In genomic region chr17:62017912-62018311, GRCh38 we compare ENCODE assay signal across 25 cellular contexts. TPM values are rescaled to one million over a fixed set of nuclear protein-coding genes. Genes with fewer than 3 reads are reported as not detected.
DNase-seq lines count a peak whose midpoint lies in the region; ATAC-seq, FAIRE-seq and TF ChIP-seq lines count a peak whose summit lies in the region.
"Had no signal": no experiment of that assay in that cellular context is flagged by ENCODE, and none has a peak within 500 bp of the region (broad histone marks: within the 10 kb centered on the region; RNA-seq: fewer than 3 reads in every experiment).

No MANE protein-coding gene starts in this region.

- H3K27me3 ChIP-seq in PC-3 (ENCODE audit: low read length): no peaks in the 10 kb centered on the region
- H3K27me3 ChIP-seq in endothelial cell of umbilical vein (ENCODE audit: control insufficient read depth in 2 of 2, insufficient read depth in 2 of 2, low read length in 2 of 2): no peaks in the 10 kb centered on the region
- H3K27me3 ChIP-seq: colonic mucosa had no signal

- H3F3A ChIP-seq in PC-3 (ENCODE audit: low read length, unreplicated experiment): no peaks in the 10 kb centered on the region

- H3K9me3 ChIP-seq in PC-3 (ENCODE audit: low read length) (no peaks in the 10 kb centered on the region), endothelial cell of umbilical vein (replicated peaks; ENCODE audit: control insufficient read depth, insufficient read depth, low read length) (no peaks in the 10 kb centered on the region), T-helper 17 cell (ENCODE audit: control insufficient read depth, low read length, poor library complexity, severe bottlenecking) (no peaks in the 10 kb centered on the region)
- H3K9me3 ChIP-seq: colonic mucosa, lower lobe of right lung, psoas muscle had no signal

- dilution Hi-C loops in endothelial cell of umbilical vein (cut with MboI; ENCODE audit: extremely low pct_ligation_motif_present, low sequenced_read_pairs): no loop called here

- H3K27ac ChIP-seq in PC-3 (ENCODE audit: low read length) (no peak overlapping the region), endothelial cell of umbilical vein (ENCODE audit: insufficient read depth, low read depth, low read length) (peak overlapping the region; percentile 55)
- H3K27ac ChIP-seq: colonic mucosa, lower lobe of right lung, psoas muscle had no signal

- H3K4me2 ChIP-seq in PC-3 (ENCODE audit: low read length) (no peak overlapping the region), endothelial cell of umbilical vein (ENCODE audit: insufficient read depth, low read length) (no peak overlapping the region)

- H3K4me3 Mint-ChIP-seq in mesothelial cell of epicardium: no peak overlapping the region
- H3K4me3 Mint-ChIP-seq in immature natural killer cell: no peak overlapping the region
- no peak overlapping the region for H3K4me3 Mint-ChIP-seq in T-helper 17 cell
- H3K4me3 Mint-ChIP-seq: activated naive CD4-positive, alpha-beta T cell treated with anti-CD3 and anti-CD28 coated beads for 36 hours; activated T-cell treated with anti-CD3 and anti-CD28 coated beads, Interleukin-2, amount 50 U/mL, for 4 hours; CD8-positive, alpha-beta memory T cell had no signal

- no peaks in the 10 kb centered on the region for H3K4me1 Mint-ChIP-seq in mesothelial cell of epicardium
- H3K4me1 Mint-ChIP-seq in immature natural killer cell: peaks cover 2 to 25% of the 10 kb centered on the region in 2 donors
- H3K4me1 Mint-ChIP-seq in T-helper 17 cell: peaks cover 6% of the 10 kb centered on the region

- H3K36me3 ChIP-seq in PC-3 (ENCODE audit: low read depth, low read length) (peaks cover 45% of the 10 kb centered on the region), endothelial cell of umbilical vein (ENCODE audit: control insufficient read depth in 2 of 2, extremely low read depth in 1 of 2, insufficient read depth in 2 of 2, low read length in 2 of 2) (no peaks in the 10 kb centered on the region)
- H3K36me3 ChIP-seq: colonic mucosa had no signal

- H3K9me2 ChIP-seq in PC-3 (replicated peaks; ENCODE audit: low read length): no peaks in the 10 kb centered on the region

- POLR2A ChIA-PET in PC-3 (lab: Charles Lee; ENCODE audit: unreplicated experiment): interaction anchor here (0.5 kb wide), 1 partner anchor 158 kb away, joined by 7 read pairs; no protein-coding TSS in a partner anchor
- POLR2A ChIA-PET in endothelial cell of umbilical vein (lab: Charles Lee): no interaction called here

- no peaks in the 10 kb centered on the region for H3K27me3 Mint-ChIP-seq in mesothelial cell of epicardium (ENCODE audit: low read depth)
- H3K27me3 Mint-ChIP-seq in immature natural killer cell (ENCODE audit: low read depth in 3 of 3): no peaks in the 10 kb centered on the region
- H3K27me3 Mint-ChIP-seq in T-helper 17 cell: no peaks in the 10 kb centered on the region
- H3K27me3 Mint-ChIP-seq: CD8-positive, alpha-beta memory T cell had no signal

- FAIRE-seq in endothelial cell of umbilical vein (lab: Jason Lieb, UNC): peak; percentile 57

- H3K9ac ChIP-seq in PC-3 (ENCODE audit: low read length): no peak overlapping the region
- peak overlapping the region; percentile 4 for H3K9ac ChIP-seq in endothelial cell of umbilical vein (replicated peaks; ENCODE audit: extremely low read depth, insufficient read depth, low read length)

- H3K9me3 Mint-ChIP-seq in mesothelial cell of epicardium (peaks cover 11% of the 10 kb centered on the region), immature natural killer cell (no peaks in the 10 kb centered on the region)
- H3K9me3 Mint-ChIP-seq: activated naive CD4-positive, alpha-beta T cell treated with anti-CD3 and anti-CD28 coated beads for 36 hours; activated T-cell treated with anti-CD3 and anti-CD28 coated beads, Interleukin-2, amount 50 U/mL, for 4 hours; CD8-positive, alpha-beta memory T cell had no signal

- H2AFZ ChIP-seq in PC-3 (ENCODE audit: low read length): no peak overlapping the region
- no peak overlapping the region for H2AFZ ChIP-seq in endothelial cell of umbilical vein (ENCODE audit: low read depth, low read length)

- H3K79me2 ChIP-seq in PC-3 (ENCODE audit: low read length) (peaks cover 22% of the 10 kb centered on the region; the same call in 1 of the 2 replicates), endothelial cell of umbilical vein (ENCODE audit: control insufficient read depth, insufficient read depth, low read length) (peaks cover 9% of the 10 kb centered on the region)

- BruUV-seq in PC-3 (replicated peaks; lab: Mats Ljungman, UMichigan): no TSS peak
- BruUV-seq in endothelial cell of umbilical vein (replicated peaks; lab: Mats Ljungman, UMichigan): no TSS peak

- intact Hi-C loops in PC-3 (cut with micrococcal nuclease): no loop called here
- intact Hi-C loops in endothelial cell of umbilical vein (cut with micrococcal nuclease): no loop called here

- H4K20me1 ChIP-seq in PC-3 (ENCODE audit: low read length) (peaks cover 3% of the 10 kb centered on the region; the same call in 1 of the 2 replicates), endothelial cell of umbilical vein (replicated peaks; ENCODE audit: control insufficient read depth, extremely low read depth, insufficient read depth, low read length) (peaks cover 4% of the 10 kb centered on the region)

- TF ChIP-seq CTCF in PC-3 (conservative IDR thresholded peaks at IDR 0.05; ENCODE audit: low read depth, low read length) (no peak), endothelial cell of umbilical vein (IDR thresholded peaks at IDR 0.05; ENCODE audit: extremely low read depth in 1 of 2, insufficient read depth in 1 of 2, low read depth in 1 of 2, low read length in 2 of 2) (no peak), mesothelial cell of epicardium (IDR thresholded peaks at IDR 0.05; ENCODE audit: unreplicated experiment) (no peak)

- H3K4me1 ChIP-seq in PC-3 (ENCODE audit: insufficient read depth, low read length): no peaks in the 10 kb centered on the region
- peaks cover 6% of the 10 kb centered on the region for H3K4me1 ChIP-seq in endothelial cell of umbilical vein (ENCODE audit: control insufficient read depth, extremely low read depth, insufficient read depth, low read length)
- H3K4me1 ChIP-seq: colonic mucosa, lower lobe of right lung, psoas muscle had no signal

- H3K27ac Mint-ChIP-seq in mesothelial cell of epicardium: peak overlapping the region; percentile 47
- H3K27ac Mint-ChIP-seq in immature natural killer cell: peak overlapping the region in 1 of 6 donors; percentile 22
- no peak overlapping the region for H3K27ac Mint-ChIP-seq in T-helper 17 cell
- H3K27ac Mint-ChIP-seq: activated naive CD4-positive, alpha-beta T cell treated with anti-CD3 and anti-CD28 coated beads for 36 hours had no signal

- no peaks in the 10 kb centered on the region for H3K9me1 ChIP-seq in endothelial cell of umbilical vein (replicated peaks; ENCODE audit: control insufficient read depth, extremely low read depth, insufficient read depth, low read length)

- ATAC-seq in PC-3 (peak; percentile 49), GM21367 (IDR thresholded peaks at IDR 0.05; ENCODE audit: unreplicated experiment) (no peak), T-helper 17 cell (no peak)
- ATAC-seq: activated T-cell treated with anti-CD3 and anti-CD28 coated beads, Interleukin-2, amount 50 U/mL, for 4 hours; lower lobe of right lung had no signal

- no peak overlapping the region for H3K4me3 ChIP-seq in PC-3 (ENCODE audit: low read length)
- H3K4me3 ChIP-seq in endothelial cell of umbilical vein (replicated peaks in 1 of 3; ENCODE audit: insufficient read depth in 1 of 3, low read depth in 1 of 3, low read length in 3 of 3): no peak overlapping the region
- H3K4me3 ChIP-seq: colonic mucosa, lower lobe of right lung, psoas muscle had no signal

- DNase-seq in ELR (ENCODE audit: low read depth) (peak; percentile 53), PC-3 (peak; percentile 34), endothelial cell of umbilical vein (ENCODE audit: low read depth, low spot score) (peak; percentile 42), mesothelial cell of epicardium (ENCODE audit: low spot score in 2 of 2, unreplicated experiment in 2 of 2) (no peak), immature natural killer cell (no peak), T-helper 17 cell (no peak), cerebellar cortex (ENCODE audit: low spot score) (no peak)
- DNase-seq: activated CD8-positive, alpha-beta memory T cell treated with anti-CD3 and anti-CD28 coated beads for 24 hours; activated naive CD4-positive, alpha-beta T cell treated with anti-CD3 and anti-CD28 coated beads for 36 hours; activated T-cell treated with anti-CD3 and anti-CD28 coated beads, Interleukin-2, amount 50 U/mL, for 4 hours; anterior cingulate cortex; CD8-positive, alpha-beta memory T cell; colonic mucosa; DMS153; foreskin melanocyte; GF-D8; hippocampal formation; islet precursor cell; KG1; lower lobe of right lung; NCI-H1694 treated with DMSO at 0.1 percent for 48 hours; NCI-H774; psoas muscle; Right ventricle myocardium superior had no signal

- TF ChIP-seq POLR2A in endothelial cell of umbilical vein (IDR thresholded peaks at IDR 0.05; ENCODE audit: low read depth, low read length): no peak

- H3K36me3 Mint-ChIP-seq in mesothelial cell of epicardium (peaks cover 50% of the 10 kb centered on the region), immature natural killer cell (peaks cover 4 to 23% (median 7%) of the 10 kb centered on the region in 3 donors), T-helper 17 cell (ENCODE audit: low read depth) (peaks cover 2% of the 10 kb centered on the region)

- CTCF ChIA-PET in PC-3 (lab: Charles Lee) (interaction anchor here (0.6 kb wide), 1 partner anchor 14 kb away, joined by 3 read pairs; no protein-coding TSS in a partner anchor), endothelial cell of umbilical vein (lab: Charles Lee) (interaction anchor here (1.3 kb wide), 1 partner anchor 48 kb away, joined by 4 read pairs; no protein-coding TSS in a partner anchor)

TF ChIP-seq in endothelial cell of umbilical vein, 7 proteins besides CTCF, POLR2A, EP300 and RAD21 (continues in another document):
- TF ChIP-seq MYC (IDR thresholded peaks at IDR 0.05; ENCODE audit: low read depth, low read length): no peak
- TF ChIP-seq, protein P1, sequence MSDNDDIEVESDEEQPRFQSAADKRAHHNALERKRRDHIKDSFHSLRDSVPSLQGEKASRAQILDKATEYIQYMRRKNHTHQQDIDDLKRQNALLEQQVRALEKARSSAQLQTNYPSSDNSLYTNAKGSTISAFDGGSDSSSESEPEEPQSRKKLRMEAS (IDR thresholded peaks at IDR 0.05; ENCODE audit: insufficient read depth, insufficient read length): no peak

RNA-seq across cellular contexts. Expression of gene MED13, which starts 47.2 kb away (rescaled TPM):
- total RNA-seq in PC-3 (2014; rRNA removed): 26.0 and 36.8 TPM in 2 replicates
- total RNA-seq in endothelial cell of umbilical vein: 49.6 and 52.3 TPM in 2 replicates
- 10.0 and 11.6 TPM in 2 replicates for polyA plus RNA-seq in endothelial cell of umbilical vein
- 12.3 and 12.6 TPM in 2 replicates for polyA plus RNA-seq in endothelial cell of umbilical vein (2011; cell fraction: cytosol; rRNA removed)
- polyA plus RNA-seq in endothelial cell of umbilical vein (2011; cell fraction: nucleus; rRNA removed): 40.0 and 44.5 TPM in 2 replicates
- polyA plus RNA-seq in endothelial cell of umbilical vein (2012): 17.1 and 21.4 TPM in 2 replicates
- polyA minus RNA-seq in endothelial cell of umbilical vein: 185 and 196 TPM in 2 replicates
- polyA minus RNA-seq in endothelial cell of umbilical vein (2011; cell fraction: cytosol; rRNA and poly(A)+ RNA removed): 45.4 TPM
- polyA minus RNA-seq in endothelial cell of umbilical vein (2011; cell fraction: nucleus; rRNA and poly(A)+ RNA removed): 165 and 243 TPM in 2 replicates
- 69.5 to 73.0 TPM (median 69.5 TPM) in 3 replicates for total RNA-seq in mesothelial cell of epicardium
- 1 to 10 TPM in 2 of 3 donors, under 1 TPM in 1; 0.30 to 5.1 (median 4.5) TPM for polyA plus RNA-seq in immature natural killer cell
- total RNA-seq in T-helper 17 cell: 10 to 100 TPM; 76.5 to 98.3 TPM

Comparison
In these comparisons a context has a peak if more than half of its experiments do, and no peak if none do; other contexts are left out.
1. DNase-seq: peak in ELR (single experiment), PC-3 (single experiment) and endothelial cell of umbilical vein (single experiment); none in mesothelial cell of epicardium (0 of 2), immature natural killer cell (0 of 3), T-helper 17 cell (0 of 3) and cerebellar cortex (single experiment).